Comparison of ENCODE assay signal across 18 cellular contexts in genomic region chr7:159068893-159069448, GRCh38.
DNase-seq lines count a peak whose midpoint lies in the region; ATAC-seq and TF ChIP-seq lines count a peak whose summit lies in the region.
"Had no signal": no experiment of that assay in that cellular context is flagged by ENCODE, and none has a peak within 500 bp of the region (broad histone marks: within the 10 kb centered on the region; RNA-seq: fewer than 3 reads in every experiment).

No MANE protein-coding gene starts in this region.

- 75 to 81% methylated on average over 14 of the region's 14 CpGs for WGBS in heart right ventricle, 2 donors
- WGBS in ovary, 3 donors = 83 to 86% (median 85%) methylated on average over 14 of the region's 14 CpGs

- no peak overlapping the region for H3K4me3 ChIP-seq in heart right ventricle
- H3K4me3 ChIP-seq in ovary = no peak overlapping the region
- H3K4me3 ChIP-seq: right lobe of liver had no signal

- H3K36me3 ChIP-seq in heart right ventricle (no peaks in the 10 kb centered on the region), ovary (no peaks in the 10 kb centered on the region)
- H3K36me3 ChIP-seq: right lobe of liver had no signal

- peak in 4 of 8 donors; percentile 3 to 23 (median 8) for ATAC-seq in heart right ventricle
- ATAC-seq: HCT116 had no signal

- H3K9me3 ChIP-seq in heart right ventricle = no peaks in the 10 kb centered on the region
- no peaks in the 10 kb centered on the region for H3K9me3 ChIP-seq in ovary
- H3K9me3 ChIP-seq: right lobe of liver had no signal

- no peak for TF ChIP-seq EP300 in ovary (IDR thresholded peaks at IDR 0.05)

- H3K27me3 Mint-ChIP-seq in T-helper 2 cell treated with Interferon-gamma antibody and Interleukin-4, amounts not matched to agents 5 μg/mL and 100 μg/mL, for 36 hours (ENCODE audit: low read depth) = no peaks in the 10 kb centered on the region
- H3K27me3 Mint-ChIP-seq: IgD-negative memory B cell; natural killer cell treated with Interleukin-12 subunit alpha and Interleukin-12 subunit beta and Interleukin-15 and Interleukin-18, amount 100 ng/mL, for 72 hours had no signal

- no peaks in the 10 kb centered on the region for H3K9me3 Mint-ChIP-seq in T-helper 2 cell treated with Interferon-gamma antibody and Interleukin-4, amounts not matched to agents 5 μg/mL and 100 μg/mL, for 36 hours
- H3K9me3 Mint-ChIP-seq: activated T-helper 1 cell treated with anti-CD3 and anti-CD28 coated beads, Interleukin-12 subunit alpha, Interleukin-12 subunit beta, Interleukin-2, Interleukin-4 antibody, amounts not matched to agents 30 ng/mL and 10 ng/mL and 1 ng/mL, durations not matched to agents 14 hours and 24 hours and 36 hours; IgD-negative memory B cell; natural killer cell treated with Interleukin-12 subunit alpha and Interleukin-12 subunit beta and Interleukin-15 and Interleukin-18, amount 100 ng/mL, for 72 hours had no signal

- H3K27ac ChIP-seq in heart right ventricle (peak overlapping the region; percentile 47 to 91 (median 78)), ovary (peak overlapping the region; percentile 2 to 79)

- no peak for TF ChIP-seq CTCF in heart right ventricle (IDR thresholded peaks at IDR 0.05)
- TF ChIP-seq CTCF in ovary (IDR thresholded peaks at IDR 0.05) = no peak
- TF ChIP-seq CTCF in GM13976 (IDR thresholded peaks at IDR 0.05; ENCODE audit: borderline replicate concordance, control extremely low read depth, extremely low read depth, insufficient read depth, missing control alignments) = no peak

- intact Hi-C loops in heart right ventricle (cut with DNase I) (no loop called here), ovary (cut with DNase I) (no loop called here)

- no peaks in the 10 kb centered on the region for H3K36me3 Mint-ChIP-seq in T-helper 2 cell treated with Interferon-gamma antibody and Interleukin-4, amounts not matched to agents 5 μg/mL and 100 μg/mL, for 36 hours (ENCODE audit: low read depth)
- H3K36me3 Mint-ChIP-seq: natural killer cell treated with Interleukin-12 subunit alpha and Interleukin-12 subunit beta and Interleukin-15 and Interleukin-18, amount 100 ng/mL, for 72 hours had no signal

- no peak overlapping the region for H3K4me3 Mint-ChIP-seq in T-helper 2 cell treated with Interferon-gamma antibody and Interleukin-4, amounts not matched to agents 5 μg/mL and 100 μg/mL, for 36 hours
- H3K4me3 Mint-ChIP-seq: activated T-helper 1 cell treated with anti-CD3 and anti-CD28 coated beads, Interleukin-12 subunit alpha, Interleukin-12 subunit beta, Interleukin-2, Interleukin-4 antibody, amounts not matched to agents 30 ng/mL and 10 ng/mL and 1 ng/mL, durations not matched to agents 14 hours and 24 hours and 36 hours; IgD-negative memory B cell; natural killer cell treated with Interleukin-12 subunit alpha and Interleukin-12 subunit beta and Interleukin-15 and Interleukin-18, amount 100 ng/mL, for 72 hours had no signal

- TF ChIP-seq POLR2A in ovary (IDR thresholded peaks at IDR 0.05) = no peak

- H3K4me1 Mint-ChIP-seq in T-helper 2 cell treated with Interferon-gamma antibody and Interleukin-4, amounts not matched to agents 5 μg/mL and 100 μg/mL, for 36 hours (ENCODE audit: low read depth) = peaks cover 30% of the 10 kb centered on the region

- peak overlapping the region; percentile 31 for H3K27ac Mint-ChIP-seq in T-helper 2 cell treated with Interferon-gamma antibody and Interleukin-4, amounts not matched to agents 5 μg/mL and 100 μg/mL, for 36 hours
- H3K27ac Mint-ChIP-seq: activated T-helper 1 cell treated with anti-CD3 and anti-CD28 coated beads, Interleukin-12 subunit alpha, Interleukin-12 subunit beta, Interleukin-2, Interleukin-4 antibody, amounts not matched to agents 30 ng/mL and 10 ng/mL and 1 ng/mL, durations not matched to agents 14 hours and 24 hours and 36 hours; IgD-negative memory B cell; natural killer cell treated with Interleukin-12 subunit alpha and Interleukin-12 subunit beta and Interleukin-15 and Interleukin-18, amount 100 ng/mL, for 72 hours had no signal

- H3K4me1 ChIP-seq in heart right ventricle (peaks cover 6 to 68% (median 36%) of the 10 kb centered on the region in 9 donors), ovary (ENCODE audit: insufficient read depth) (peaks cover 10% of the 10 kb centered on the region)
- H3K4me1 ChIP-seq: right lobe of liver had no signal

- in situ Hi-C loops in GM13976 (cut with MboI; ENCODE audit: low sequenced_read_pairs, unreplicated experiment) = no loop called here

- no peaks in the 10 kb centered on the region for H3K27me3 ChIP-seq in heart right ventricle
- no peaks in the 10 kb centered on the region for H3K27me3 ChIP-seq in ovary
- H3K27me3 ChIP-seq: right lobe of liver had no signal

- no peak for DNase-seq in T-helper 2 cell treated with Interferon-gamma antibody and Interleukin-4, amounts not matched to agents 5 μg/mL and 100 μg/mL, for 36 hours (ENCODE audit: low spot score)
- DNase-seq in T-helper 2 cell (no peak), heart right ventricle (peak in 1 of 2 donors; percentile 4), ovary (no peak), ureter (ENCODE audit: low spot score) (peak; percentile 36), GM13976 (ENCODE audit: low spot score) (no peak), A172 (ENCODE audit: low spot score) (no peak), T-helper 9 cell (no peak)
- DNase-seq: 8988T; activated CD4-positive, alpha-beta T cell treated with anti-CD3 and anti-CD28 coated beads, Interleukin-2, amount 50 U/mL, for 48 hours; NCI-H1092; right lobe of liver; SHP77; stimulated activated CD4-positive, alpha-beta T cell treated with anti-CD3 and anti-CD28 coated beads, Interleukin-4, amount 100 ng/mL, for 4 hours had no signal
